Comparison of ENCODE assay signal across 8 cellular contexts in genomic region chr22:39317756-39318506, GRCh38. TPM values are rescaled to one million over a fixed set of nuclear protein-coding genes. Genes with fewer than 3 reads are reported as not detected.
DNase-seq lines count a peak whose midpoint lies in the region; ATAC-seq and TF ChIP-seq lines count a peak whose summit lies in the region.

No MANE protein-coding gene starts in this region.

- intact Hi-C loops in left ventricle myocardium inferior (cut with micrococcal nuclease): no loop called here
- intact Hi-C loops in cardiac septum (cut with DNase I): loop anchor here (2.0 to 10.0 kb wide), 3 partner anchors 204 to 445 kb away; partner anchors contain the start of genes APOBEC3C, ATF4 and CBX6
- intact Hi-C loops in lower lobe of right lung (cut with DNase I): loop anchor here (10.0 kb wide), 1 partner anchor 143 kb away; no protein-coding TSS in a partner anchor

- H3K4me1 ChIP-seq in left ventricle myocardium inferior (peaks cover 72% of the 10 kb centered on the region), lower lobe of right lung (peaks cover 55% of the 10 kb centered on the region)

- H3K36me3 ChIP-seq in left ventricle myocardium inferior (peaks cover 53% of the 10 kb centered on the region), lower lobe of right lung (peaks cover 53% of the 10 kb centered on the region)

- no peak for ATAC-seq in lower lobe of right lung

- H3K27me3 ChIP-seq in left ventricle myocardium inferior (ENCODE audit: low read depth) (no peaks in the 10 kb centered on the region), lower lobe of right lung (ENCODE audit: low read depth) (no peaks in the 10 kb centered on the region)

- no peaks in the 10 kb centered on the region for H3K9me3 ChIP-seq in left ventricle myocardium inferior (replicated peaks)
- no peaks in the 10 kb centered on the region for H3K9me3 ChIP-seq in lower lobe of right lung

- no peak for TF ChIP-seq CTCF in left ventricle myocardium inferior (IDR thresholded peaks at IDR 0.05; ENCODE audit: borderline replicate concordance)
- TF ChIP-seq CTCF in astrocyte of the spinal cord (IDR thresholded peaks at IDR 0.05; ENCODE audit: low read depth, low read length): no peak
- no peak for TF ChIP-seq CTCF in lower lobe of right lung (IDR thresholded peaks at IDR 0.05)

- in situ Hi-C loops in astrocyte of the spinal cord (cut with HindIII; ENCODE audit: low sequenced_read_pairs): no loop called here

- DNase-seq in left ventricle myocardium inferior (no peak), cardiac septum (ENCODE audit: low spot score) (no peak), astrocyte of the spinal cord (ENCODE audit: low read depth, low spot score) (peak; percentile 39), lower lobe of right lung (no peak), NCI-H446 treated with DMSO at 0.1 percent for 48 hours (lab: John Stamatoyannopoulos, UW) (no peak), NCI-H345 (lab: John Stamatoyannopoulos, UW) (no peak), NK-92 (lab: John Stamatoyannopoulos, UW; ENCODE audit: unreplicated experiment) (no peak)
- no peak for DNase-seq in stimulated activated CD4-positive, alpha-beta T cell treated with anti-CD3 and anti-CD28 coated beads, Interleukin-15, amount 100 ng/mL, for 24 hours

- H3K27ac ChIP-seq in left ventricle myocardium inferior (replicated peaks) (peak overlapping the region; percentile 93), lower lobe of right lung (peak overlapping the region; percentile 97)

- H3K4me3 ChIP-seq in left ventricle myocardium inferior (peak overlapping the region; percentile 87), astrocyte of the spinal cord (ENCODE audit: low read depth, low read length) (peak overlapping the region; percentile 98), lower lobe of right lung (peak overlapping the region; percentile 80)

RNA-seq across cellular contexts. Expression of gene RPL3, which starts 1.5 kb away (rescaled TPM):
- total RNA-seq in left ventricle myocardium inferior (325 TPM), cardiac septum (317 TPM), lower lobe of right lung (1,467 TPM)

RNA-seq across cellular contexts. Expression of gene SYNGR1, which starts 31.9 kb away (rescaled TPM):
- 37.7 TPM for total RNA-seq in left ventricle myocardium inferior
- total RNA-seq in cardiac septum: 41.1 TPM
- 13.4 TPM for total RNA-seq in lower lobe of right lung
